In the genomic region with DNA sequence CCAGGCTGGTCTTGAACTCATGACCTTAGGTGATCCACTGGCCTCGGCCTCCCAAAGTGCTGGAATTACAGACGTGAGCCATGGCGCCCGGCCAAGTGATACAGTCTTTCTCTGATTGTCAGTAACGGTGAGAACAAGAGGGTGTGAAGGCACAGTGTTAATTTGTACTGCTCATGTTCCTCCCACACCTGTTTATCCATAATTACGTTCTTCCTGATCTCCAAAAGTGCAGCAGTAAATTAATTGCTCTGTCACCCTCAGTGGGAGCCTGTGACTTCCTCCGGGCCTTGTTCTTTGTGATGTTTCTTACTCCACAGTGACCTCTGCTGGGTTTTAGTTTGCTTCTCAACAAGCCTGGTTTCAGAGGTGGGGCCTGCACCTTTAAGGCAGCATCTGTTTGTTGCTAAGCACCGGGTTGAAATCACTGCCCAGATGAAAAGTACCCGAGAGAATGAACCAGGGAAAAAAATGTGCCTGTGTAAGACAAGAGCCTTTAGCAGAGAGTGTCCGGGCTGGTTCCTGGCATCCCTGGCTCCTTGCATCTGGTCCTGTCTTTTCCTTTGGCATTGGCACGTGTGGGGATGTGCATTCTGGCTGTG, we compare ENCODE assay signal across 8 cellular contexts.
DNase-seq lines count a peak whose midpoint lies in the region; TF ChIP-seq lines count a peak whose summit lies in the region.

No MANE protein-coding gene starts in this region.

- no peaks in the 10 kb centered on the region for H3K27me3 ChIP-seq in neural progenitor cell

- peaks cover 8% of the 10 kb centered on the region for H3K36me3 Mint-ChIP-seq in neural progenitor cell

- H2AFZ ChIP-seq in neural progenitor cell (replicated peaks), result no peak overlapping the region

- no peak overlapping the region for H3K4me2 ChIP-seq in neural progenitor cell

- H3K9ac ChIP-seq in neural progenitor cell, result no peak overlapping the region

- H3K36me3 ChIP-seq in neural progenitor cell, result no peaks in the 10 kb centered on the region

- H3K4me1 Mint-ChIP-seq in neural progenitor cell, result peaks cover 34% of the 10 kb centered on the region

- no peak overlapping the region for H3K27ac Mint-ChIP-seq in neural progenitor cell

- H3K4me1 ChIP-seq in neural progenitor cell, result peaks cover 11% of the 10 kb centered on the region

- no peaks in the 10 kb centered on the region for H3K27me3 Mint-ChIP-seq in neural progenitor cell (ENCODE audit: insufficient read depth, low read depth)

- H4K20me1 ChIP-seq in neural progenitor cell (ENCODE audit: low read depth), result no peaks in the 10 kb centered on the region

- H3K4me3 ChIP-seq in neural progenitor cell, result no peak overlapping the region

- DNase-seq in GM10266 (ENCODE audit: extremely low spot score), result peak; percentile 65
- peak; percentile 78 for DNase-seq in HCEC 1CT
- peak; percentile 87 for DNase-seq in LHCN-M2 (ENCODE audit: low read depth)
- peak; percentile 86 for DNase-seq in OCI-M1 (lab: John Stamatoyannopoulos, UW)
- DNase-seq in activated T-cell treated with anti-CD3 and anti-CD28 coated beads, Interleukin-2, amount 50 U/mL, for 48 hours, result peak; percentile 65 to 68
- DNase-seq in fibroblast of peridontal ligament (ENCODE audit: extremely low read depth), result peak; percentile 90
- DNase-seq in neural progenitor cell (ENCODE audit: low spot score), result peak; percentile 85
- no peak for DNase-seq in cortex of kidney (lab: John Stamatoyannopoulos, UW)

- H3K79me2 ChIP-seq in neural progenitor cell (ENCODE audit: low read depth), result no peaks in the 10 kb centered on the region

- peaks cover 6% of the 10 kb centered on the region for H3F3A ChIP-seq in neural progenitor cell (ENCODE audit: low read depth)

- no peak overlapping the region for H3K4me3 Mint-ChIP-seq in neural progenitor cell

- H3K9me3 ChIP-seq in neural progenitor cell (ENCODE audit: low read depth), result no peaks in the 10 kb centered on the region

- TF ChIP-seq CTCF in GM10266 (IDR thresholded peaks at IDR 0.05; ENCODE audit: control insufficient read depth, insufficient read depth, low read depth, missing control alignments) (peak; percentile 68), neural progenitor cell (IDR thresholded peaks at IDR 0.05) (peak; percentile 77)

- no peak overlapping the region for H3K27ac ChIP-seq in neural progenitor cell

- no peaks in the 10 kb centered on the region for H3K9me3 Mint-ChIP-seq in neural progenitor cell
